In genomic region chr4:140993350-140993749, GRCh38 we compare ENCODE assay signal across 32 cellular contexts.
A peak's percentile ranks its signal among the peaks of the same experiment; 100 is the strongest.
DNase-seq lines count a peak whose midpoint lies in the region; ATAC-seq and TF ChIP-seq lines count a peak whose summit lies in the region.
"Had no signal": no experiment of that assay in that cellular context is flagged by ENCODE, and none has a peak within 500 bp of the region (broad histone marks: within the 10 kb centered on the region; RNA-seq: fewer than 3 reads in every experiment).

No MANE protein-coding gene starts in this region.

- intact Hi-C loops in heart right ventricle (cut with DNase I) (loop anchor here in 3 of 10 donors (5.0 to 10.0 kb wide), 4 partner anchors 59 to 139 kb away; partner anchors contain the start of gene RNF150 (in 2 of the 3)), Right ventricle myocardium superior (cut with DNase I) (no loop called here), aorta (cut with DNase I) (loop anchor here in 1 of 2 donors (5.0 kb wide), 1 partner anchor 51 kb away; no protein-coding TSS in a partner anchor)

- no peak overlapping the region for H3K4me3 Mint-ChIP-seq in activated CD8-positive, alpha-beta T cell treated with anti-CD3 and anti-CD28 coated beads, Interleukin-2, amount 10 ng/mL, durations not matched to agents 7 days and 5 days
- H3K4me3 Mint-ChIP-seq: activated B cell treated with CpG ODN at 0.5 μM for 24 hours; activated CD4-positive, alpha-beta T cell treated with anti-CD3 and anti-CD28 coated beads, Interleukin-2, amount 10 ng/mL, durations not matched to agents 7 days and 5 days; activated naive CD8-positive, alpha-beta T cell; activated T-cell treated with anti-CD3 and anti-CD28 coated beads, Interleukin-2, amount 50 U/mL, for 24 hours; CD4-positive, CD25-positive, alpha-beta regulatory T cell; neural crest cell had no signal

- H3K36me3 Mint-ChIP-seq in activated CD8-positive, alpha-beta T cell treated with anti-CD3 and anti-CD28 coated beads, Interleukin-2, amount 10 ng/mL, durations not matched to agents 7 days and 5 days (ENCODE audit: low read depth), result no peaks in the 10 kb centered on the region
- H3K36me3 Mint-ChIP-seq: activated naive CD8-positive, alpha-beta T cell; CD4-positive, CD25-positive, alpha-beta regulatory T cell had no signal

- no peaks in the 10 kb centered on the region for H3K27me3 ChIP-seq in heart right ventricle
- no peaks in the 10 kb centered on the region for H3K27me3 ChIP-seq in osteoblast (ENCODE audit: insufficient read depth, low read length)
- no peaks in the 10 kb centered on the region for H3K27me3 ChIP-seq in aorta (ENCODE audit: control insufficient read depth in 1 of 2, insufficient read depth in 2 of 2, low read length in 1 of 2)
- H3K27me3 ChIP-seq: pancreas, upper lobe of left lung had no signal

- H3K27ac ChIP-seq in heart right ventricle, result peak overlapping the region in 9 of 10 donors; percentile 7 to 74 (median 64)
- H3K27ac ChIP-seq in coronary artery, result peak overlapping the region; percentile 57 to 75
- H3K27ac ChIP-seq in osteoblast (ENCODE audit: low read depth, low read length), result no peak overlapping the region
- peak overlapping the region; percentile 26 to 82 for H3K27ac ChIP-seq in aorta (ENCODE audit: low read depth in 1 of 2, low read length in 2 of 2)
- H3K27ac ChIP-seq: A549, GM23248, pancreas, SK-N-MC, upper lobe of left lung had no signal

- no peaks in the 10 kb centered on the region for H3K9me3 Mint-ChIP-seq in activated CD8-positive, alpha-beta T cell treated with anti-CD3 and anti-CD28 coated beads, Interleukin-2, amount 10 ng/mL, durations not matched to agents 7 days and 5 days (ENCODE audit: insufficient read depth)
- H3K9me3 Mint-ChIP-seq: activated CD4-positive, alpha-beta T cell treated with anti-CD3 and anti-CD28 coated beads, Interleukin-2, amount 10 ng/mL, durations not matched to agents 7 days and 5 days had no signal

- no peak overlapping the region for H2AFZ ChIP-seq in osteoblast (ENCODE audit: low read length)
- H2AFZ ChIP-seq: GM23248 had no signal

- CTCF ChIA-PET in activated CD8-positive, alpha-beta T cell treated with anti-CD3 and anti-CD28 coated beads, Interleukin-2, amount 10 ng/mL, durations not matched to agents 7 days and 5 days (lab: Charles Lee), result no interaction called here

- H3K27me3 Mint-ChIP-seq in activated CD8-positive, alpha-beta T cell treated with anti-CD3 and anti-CD28 coated beads, Interleukin-2, amount 10 ng/mL, durations not matched to agents 7 days and 5 days (ENCODE audit: low read depth), result no peaks in the 10 kb centered on the region
- H3K27me3 Mint-ChIP-seq: activated B cell treated with CpG ODN at 0.5 μM for 24 hours; activated CD4-positive, alpha-beta T cell treated with anti-CD3 and anti-CD28 coated beads, Interleukin-2, amount 10 ng/mL, durations not matched to agents 7 days and 5 days; activated naive CD8-positive, alpha-beta T cell; CD4-positive, CD25-positive, alpha-beta regulatory T cell had no signal

- no peaks in the 10 kb centered on the region for H3K79me2 ChIP-seq in osteoblast (ENCODE audit: insufficient read depth, low read length)

- no peak overlapping the region for H3K4me2 ChIP-seq in osteoblast (ENCODE audit: insufficient read depth, low read length)
- H3K4me2 ChIP-seq: A549 had no signal

- TF ChIP-seq CTCF in heart right ventricle (IDR thresholded peaks at IDR 0.05) (peak in 2 of 9 donors; percentile 11 to 14), coronary artery (IDR thresholded peaks at IDR 0.05) (no peak), osteoblast (IDR thresholded peaks at IDR 0.05; ENCODE audit: extremely low read depth, low read depth, low read length) (no peak)

- 37 to 39% methylated on average over 5 of the region's 5 CpGs for WGBS in heart right ventricle, 2 donors
- 87 to 88% methylated on average over 5 of the region's 5 CpGs for WGBS in aorta, 2 donors

- POLR2A ChIA-PET in activated CD8-positive, alpha-beta T cell treated with anti-CD3 and anti-CD28 coated beads, Interleukin-2, amount 10 ng/mL, durations not matched to agents 7 days and 5 days (lab: Charles Lee), result no interaction called here

- H3K27ac Mint-ChIP-seq in activated CD8-positive, alpha-beta T cell treated with anti-CD3 and anti-CD28 coated beads, Interleukin-2, amount 10 ng/mL, durations not matched to agents 7 days and 5 days, result no peak overlapping the region
- H3K27ac Mint-ChIP-seq: activated B cell treated with CpG ODN at 0.5 μM for 24 hours; activated CD4-positive, alpha-beta T cell treated with anti-CD3 and anti-CD28 coated beads, Interleukin-2, amount 10 ng/mL, durations not matched to agents 7 days and 5 days; activated naive CD8-positive, alpha-beta T cell; activated T-cell treated with anti-CD3 and anti-CD28 coated beads, Interleukin-2, amount 50 U/mL, for 24 hours had no signal

- H3K4me1 ChIP-seq in heart right ventricle, result peaks cover 2 to 51% (median 21%) of the 10 kb centered on the region in 9 donors
- no peaks in the 10 kb centered on the region for H3K4me1 ChIP-seq in osteoblast (ENCODE audit: insufficient read depth, low read length)
- peaks cover 0 to 8% of the 10 kb centered on the region in 2 donors for H3K4me1 ChIP-seq in aorta (ENCODE audit: control insufficient read depth in 1 of 2, insufficient read depth in 2 of 2, low read length in 2 of 2)
- H3K4me1 ChIP-seq: A549, upper lobe of left lung had no signal

- H3K36me3 ChIP-seq in heart right ventricle (no peaks in the 10 kb centered on the region), osteoblast (ENCODE audit: insufficient read depth, low read length) (no peaks in the 10 kb centered on the region), aorta (ENCODE audit: control insufficient read depth in 1 of 2, insufficient read depth in 2 of 2, low read length in 1 of 2) (no peaks in the 10 kb centered on the region)
- H3K36me3 ChIP-seq: pancreas, upper lobe of left lung had no signal

- H3K4me1 Mint-ChIP-seq in activated CD8-positive, alpha-beta T cell treated with anti-CD3 and anti-CD28 coated beads, Interleukin-2, amount 10 ng/mL, durations not matched to agents 7 days and 5 days (ENCODE audit: low read depth), result no peaks in the 10 kb centered on the region
- H3K4me1 Mint-ChIP-seq: activated B cell treated with CpG ODN at 0.5 μM for 24 hours; activated CD4-positive, alpha-beta T cell treated with anti-CD3 and anti-CD28 coated beads, Interleukin-2, amount 10 ng/mL, durations not matched to agents 7 days and 5 days; CD4-positive, CD25-positive, alpha-beta regulatory T cell; neural crest cell had no signal

- H3K9me3 ChIP-seq in heart right ventricle, result no peaks in the 10 kb centered on the region
- H3K9me3 ChIP-seq in osteoblast (ENCODE audit: low read depth, low read length), result no peaks in the 10 kb centered on the region
- no peaks in the 10 kb centered on the region for H3K9me3 ChIP-seq in aorta (ENCODE audit: control insufficient read depth, low read length)
- H3K9me3 ChIP-seq: A549, pancreas, upper lobe of left lung had no signal

- ATAC-seq in heart right ventricle (peak in 1 of 8 donors; percentile 41), Right ventricle myocardium superior (ENCODE audit: poor library complexity) (no peak), aorta (ENCODE audit: low FRiP score) (no peak)
- ATAC-seq in activated CD8-positive, alpha-beta T cell treated with anti-CD3 and anti-CD28 coated beads, Interleukin-2, amount 10 ng/mL, durations not matched to agents 7 days and 5 days, result no peak
- ATAC-seq: A549 had no signal

- no peak for DNase-seq in heart right ventricle
- DNase-seq in Right ventricle myocardium superior, result no peak
- DNase-seq in coronary artery (ENCODE audit: low spot score), result no peak
- DNase-seq in osteoblast (ENCODE audit: insufficient read length, low spot score, missing footprints), result peak; percentile 38
- DNase-seq in aorta, result no peak
- DNase-seq in NCI-H2171 treated with DMSO at 0.1 percent for 48 hours (lab: John Stamatoyannopoulos, UW), result no peak
- DNase-seq in NCI-H187 (lab: John Stamatoyannopoulos, UW), result no peak
- no peak for DNase-seq in activated CD8-positive, alpha-beta T cell treated with anti-CD3 and anti-CD28 coated beads, Interleukin-2, amount 10 ng/mL, durations not matched to agents 7 days and 5 days
- DNase-seq: activated B cell treated with CpG ODN at 0.5 μM for 24 hours; activated CD4-positive, alpha-beta T cell treated with anti-CD3 and anti-CD28 coated beads, Interleukin-2, amount 10 ng/mL, durations not matched to agents 7 days and 5 days; activated effector memory CD4-positive, alpha-beta T cell treated with anti-CD3 and anti-CD28 coated beads, Interleukin-2, amount 50 U/mL, for 16 hours; activated T-cell treated with anti-CD3 and anti-CD28 coated beads, Interleukin-2, amount 50 U/mL, for 24 hours; anterior cingulate cortex; Calu3; caudate nucleus; CD4-positive, CD25-positive, alpha-beta regulatory T cell; foreskin fibroblast; GM23248; head of caudate nucleus; mammary epithelial cell; NCI-H1048; NCI-H510A; pancreas; RPMI8226; stimulated activated CD4-positive, alpha-beta T cell treated with anti-CD3 and anti-CD28 coated beads, Interleukin-12 subunit alpha, Interleukin-12 subunit beta, amount 100 ng/mL, for 4 hours; stimulated activated CD4-positive, alpha-beta T cell treated with anti-CD3 and anti-CD28 coated beads, Interleukin-2, amount 100 ng/mL, for 48 hours; T-helper 1 cell; upper lobe of left lung had no signal

- H3K4me3 ChIP-seq in heart right ventricle (no peak overlapping the region), coronary artery (no peak overlapping the region), osteoblast (ENCODE audit: insufficient read depth, low read length) (no peak overlapping the region), aorta (ENCODE audit: low read length in 2 of 2) (no peak overlapping the region)
- H3K4me3 ChIP-seq: A549, GM23248, pancreas, SK-N-MC, upper lobe of left lung had no signal

- H4K20me1 ChIP-seq in osteoblast (ENCODE audit: insufficient read depth, low read length), result no peaks in the 10 kb centered on the region
